In the genomic region with DNA sequence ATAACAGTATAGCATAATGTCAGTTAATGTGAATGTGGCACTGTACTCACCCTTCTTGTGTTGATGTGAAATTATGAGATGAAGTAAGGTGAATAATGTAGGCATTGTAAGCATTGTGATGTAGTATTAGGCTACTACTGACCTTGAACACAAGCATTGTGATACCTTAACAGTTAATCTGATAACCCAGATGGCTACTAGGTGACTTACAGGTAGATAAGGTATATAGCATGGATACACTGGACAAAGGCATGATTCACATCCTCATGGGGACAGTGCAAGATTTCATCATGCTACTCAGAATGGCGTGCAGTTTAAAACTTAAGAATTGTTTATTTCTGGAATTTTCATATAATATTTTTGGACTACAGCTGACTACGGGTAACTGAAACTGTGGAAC, we compare ENCODE assay signal across 34 cellular contexts.
"Had no signal": no experiment of that assay in that cellular context is flagged by ENCODE, and none has a peak within 500 bp of the region (broad histone marks: within the 10 kb centered on the region; RNA-seq: fewer than 3 reads in every experiment).

No MANE protein-coding gene starts in this region.

- H3K27me3 Mint-ChIP-seq: activated CD4-positive, alpha-beta memory T cell treated with anti-CD3 and anti-CD28 coated beads, Interleukin-2, amount 10 ng/mL, durations not matched to agents 7 days and 5 days; activated T-cell treated with anti-CD3 and anti-CD28 coated beads, Interleukin-2, amount 50 U/mL, for 24 hours had no signal

- ATAC-seq: activated naive CD4-positive, alpha-beta T cell treated with anti-CD3 and anti-CD28 coated beads, Interleukin-2, amount 50 U/mL, for 72 hours; PC-3; Right ventricle myocardium inferior; SK-N-SH treated with all-trans-retinoic acid at 6 μM for 48 hours had no signal

- H3K27me3 ChIP-seq: ascending aorta, MG63 had no signal

- H3K4me1 Mint-ChIP-seq: activated CD4-positive, alpha-beta memory T cell treated with anti-CD3 and anti-CD28 coated beads, Interleukin-2, amount 10 ng/mL, durations not matched to agents 7 days and 5 days had no signal

- FAIRE-seq: RCC 7860 had no signal

- H3K27ac Mint-ChIP-seq: activated CD4-positive, alpha-beta memory T cell treated with anti-CD3 and anti-CD28 coated beads, Interleukin-2, amount 10 ng/mL, durations not matched to agents 7 days and 5 days; activated naive CD4-positive, alpha-beta T cell treated with anti-CD3 and anti-CD28 coated beads, Interleukin-2, amount 50 U/mL, for 72 hours; activated T-cell treated with anti-CD3 and anti-CD28 coated beads, Interleukin-2, amount 50 U/mL, for 24 hours; activated T-helper 2 cell treated with anti-CD3 and anti-CD28 coated beads, Interferon-gamma antibody, Interleukin-2, Interleukin-4, amounts not matched to agents 10 μg/mL and 5 μg/mL and 100 μg/mL, durations not matched to agents 14 hours and 24 hours and 36 hours had no signal

- H3K9me3 ChIP-seq: ascending aorta, MG63 had no signal

- H3K9me3 Mint-ChIP-seq: activated CD4-positive, alpha-beta memory T cell treated with anti-CD3 and anti-CD28 coated beads, Interleukin-2, amount 10 ng/mL, durations not matched to agents 7 days and 5 days had no signal

- H3K4me1 ChIP-seq: ascending aorta had no signal

- DNase-seq: activated CD4-positive, alpha-beta memory T cell treated with anti-CD3 and anti-CD28 coated beads, Interleukin-2, amount 10 ng/mL, durations not matched to agents 7 days and 5 days; activated CD4-positive, alpha-beta T cell treated with anti-CD3 and anti-CD28 coated beads for 1 hour; activated CD4-positive, alpha-beta T cell treated with anti-CD3 and anti-CD28 coated beads for 48 hours; activated CD4-positive, CD25-positive, alpha-beta regulatory T cell; activated gamma-delta T cell; activated naive CD4-positive, alpha-beta T cell treated with Interleukin-2 at 50 U/mL for 16 hours; activated T-cell treated with anti-CD3 and anti-CD28 coated beads, Interleukin-2, amount 50 U/mL, for 24 hours; amniotic stem cell; Kasumi-1; MG63; NCI-H1048; NCI-H1436 treated with DMSO at 0.1 percent for 48 hours; NCI-H1694 treated with DMSO at 0.1 percent for 48 hours; NCI-H2029; NCI-H2107; NCI-H2171; NCI-H510A; NCI-H526; NCI-H748 treated with DMSO at 0.1 percent for 48 hours; NK-92 treated with Interleukin-12 subunit alpha and Interleukin-12 subunit beta, amount 100 ng/mL, for 24 hours; PC-3; SIG-M5; SW 1271; T-helper 1 cell; T-helper 2 cell; T-helper 9 cell had no signal

- H3K4me3 ChIP-seq: ascending aorta, MG63 had no signal

- H3K4me3 Mint-ChIP-seq: activated CD4-positive, alpha-beta memory T cell treated with anti-CD3 and anti-CD28 coated beads, Interleukin-2, amount 10 ng/mL, durations not matched to agents 7 days and 5 days; activated T-cell treated with anti-CD3 and anti-CD28 coated beads, Interleukin-2, amount 50 U/mL, for 24 hours had no signal

- H3K27ac ChIP-seq: ascending aorta, RWPE1, VCaP had no signal

- H3K36me3 ChIP-seq: ascending aorta, MG63 had no signal
